In genomic region chr19:45780448-45781281, GRCh38 we compare ENCODE assay signal across 2 cellular contexts.
TF ChIP-seq lines count a peak whose summit lies in the region.

No MANE protein-coding gene starts in this region.

TF ChIP-seq in A549, 52 proteins besides CTCF, POLR2A, EP300 and RAD21:
- TF ChIP-seq GATA3 (IDR thresholded peaks at IDR 0.05; ENCODE audit: borderline replicate concordance) (0 out of 2 replicates have a peak, but pooled peaks have one; percentile 23), FOXS1 (CRISPR knock-in tag; IDR thresholded peaks at IDR 0.05) (no peak), EHMT2 (IDR thresholded peaks at IDR 0.05; ENCODE audit: low read depth) (no peak), JUNB (IDR thresholded peaks at IDR 0.05) (no peak), KDM1A (IDR thresholded peaks at IDR 0.05; ENCODE audit: low read depth) (peak; percentile 60; the same call in 1 of the 2 replicates), CBX8 (IDR thresholded peaks at IDR 0.05) (no peak), CHD4 (IDR thresholded peaks at IDR 0.05; ENCODE audit: borderline replicate concordance) (peak; percentile 37; the same call in 1 of the 2 replicates), SREBF2 (IDR thresholded peaks at IDR 0.05) (no peak), FOSB (CRISPR knock-in tag; IDR thresholded peaks at IDR 0.05) (no peak)
- TF ChIP-seq, protein P1, sequence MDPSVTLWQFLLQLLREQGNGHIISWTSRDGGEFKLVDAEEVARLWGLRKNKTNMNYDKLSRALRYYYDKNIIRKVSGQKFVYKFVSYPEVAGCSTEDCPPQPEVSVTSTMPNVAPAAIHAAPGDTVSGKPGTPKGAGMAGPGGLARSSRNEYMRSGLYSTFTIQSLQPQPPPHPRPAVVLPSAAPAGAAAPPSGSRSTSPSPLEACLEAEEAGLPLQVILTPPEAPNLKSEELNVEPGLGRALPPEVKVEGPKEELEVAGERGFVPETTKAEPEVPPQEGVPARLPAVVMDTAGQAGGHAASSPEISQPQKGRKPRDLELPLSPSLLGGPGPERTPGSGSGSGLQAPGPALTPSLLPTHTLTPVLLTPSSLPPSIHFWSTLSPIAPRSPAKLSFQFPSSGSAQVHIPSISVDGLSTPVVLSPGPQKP (IDR thresholded peaks at IDR 0.05; ENCODE audit: low read depth, low read length), result no peak

TF ChIP-seq in IMR-90, 13 proteins besides CTCF, POLR2A, EP300 and RAD21:
- TF ChIP-seq SMC3 (IDR thresholded peaks at IDR 0.05; ENCODE audit: low read depth, low read length) (no peak), MXI1 (IDR thresholded peaks at IDR 0.05; ENCODE audit: borderline replicate concordance, low read depth, low read length) (no peak), CEBPB (IDR thresholded peaks at IDR 0.05; ENCODE audit: low read depth, low read length) (no peak)
- TF ChIP-seq, protein P1 (IDR thresholded peaks at IDR 0.05; ENCODE audit: borderline replicate concordance, low read depth, low read length), result no peak
